25 cellular contexts compared by ENCODE assay signal in genomic region chr1:179958359-179958758, GRCh38. TPM values are rescaled to one million over a fixed set of nuclear protein-coding genes. Genes with fewer than 3 reads are reported as not detected.
DNase-seq lines count a peak whose midpoint lies in the region; ATAC-seq and TF ChIP-seq lines count a peak whose summit lies in the region.
"Had no signal": no experiment of that assay in that cellular context is flagged by ENCODE, and none has a peak within 500 bp of the region (broad histone marks: within the 10 kb centered on the region; RNA-seq: fewer than 3 reads in every experiment).

No MANE protein-coding gene starts in this region.

- TF ChIP-seq POLR2A in heart left ventricle (IDR thresholded peaks at IDR 0.05) (no peak), testis (IDR thresholded peaks at IDR 0.05) (no peak)

- H2AFZ ChIP-seq in hepatocyte: no peak overlapping the region
- H2AFZ ChIP-seq: GM23338 had no signal

- H3K79me2 ChIP-seq in hepatocyte: peaks cover 85% of the 10 kb centered on the region

- H3K27me3 ChIP-seq in left ventricle myocardium inferior (ENCODE audit: low read depth) (no peaks in the 10 kb centered on the region), heart left ventricle (no peaks in the 10 kb centered on the region), hepatocyte (no peaks in the 10 kb centered on the region), skeletal muscle tissue (ENCODE audit: control insufficient read depth in 3 of 3, insufficient read depth in 3 of 3, low read length in 3 of 3) (no peaks in the 10 kb centered on the region), testis (no peaks in the 10 kb centered on the region)
- H3K27me3 ChIP-seq: BLaER1, Peyer's patch had no signal

- 59 to 67% (median 63%) methylated on average over 3 of the region's 3 CpGs for WGBS in heart left ventricle, 4 donors
- 87% methylated on average over 3 of the region's 3 CpGs for WGBS in hepatocyte (ENCODE audit: low lambda C conversion rate, missing lambda C conversion rate)
- 87 to 91% methylated on average over 3 of the region's 3 CpGs for WGBS in testis, 2 donors

- intact Hi-C loops in left ventricle myocardium inferior (cut with micrococcal nuclease) (no loop called here), heart left ventricle (cut with DNase I) (loop anchor here in 4 of 10 donors (5.0 to 10.0 kb wide), 3 partner anchors 74 to 196 kb away; partner anchors contain the start of genes TOR1AIP1 (in 3 of the 4) and QSOX1 (in 1 of the 4)), testis (cut with DNase I; ENCODE audit: low total_unique reads) (loop anchor here (10.0 kb wide), 1 partner anchor 74 kb away; the partner anchor contains the start of gene TOR1AIP1)

- TF ChIP-seq CTCF in left ventricle myocardium inferior (IDR thresholded peaks at IDR 0.05; ENCODE audit: borderline replicate concordance) (no peak), heart left ventricle (IDR thresholded peaks at IDR 0.05) (no peak), hepatocyte (IDR thresholded peaks at IDR 0.05; ENCODE audit: poor library complexity) (no peak), testis (IDR thresholded peaks at IDR 0.05) (no peak)

- H3K4me3 ChIP-seq in left ventricle myocardium inferior (no peak overlapping the region), heart left ventricle (no peak overlapping the region), hepatocyte (no peak overlapping the region), skeletal muscle tissue (ENCODE audit: low read length in 3 of 3) (no peak overlapping the region), testis (no peak overlapping the region)
- H3K4me3 ChIP-seq: BLaER1, GM23338, Peyer's patch had no signal

- H3K9me3 ChIP-seq in left ventricle myocardium inferior (replicated peaks) (no peaks in the 10 kb centered on the region), heart left ventricle (no peaks in the 10 kb centered on the region), hepatocyte (ENCODE audit: low read depth) (no peaks in the 10 kb centered on the region), skeletal muscle tissue (ENCODE audit: control insufficient read depth in 3 of 3, low read length in 3 of 3) (no peaks in the 10 kb centered on the region), testis (no peaks in the 10 kb centered on the region)
- H3K9me3 ChIP-seq: Caco-2, Peyer's patch had no signal

- no peak for DNase-seq in left ventricle myocardium inferior
- no peak for DNase-seq in heart left ventricle
- DNase-seq in NCI-H69 (lab: John Stamatoyannopoulos, UW): peak; percentile 18
- no peak for DNase-seq in hepatocyte (ENCODE audit: low spot score)
- no peak for DNase-seq in KG1 (lab: John Stamatoyannopoulos, UW)
- no peak for DNase-seq in ecto neural progenitor cell (ENCODE audit: low spot score)
- DNase-seq in testis: no peak
- DNase-seq: Caco-2; CD4-positive, alpha-beta T cell; DMS153; H9; KBM-7; MM.1S; NCI-H2029 treated with DMSO at 0.1 percent for 48 hours; NCI-H2171 treated with DMSO at 0.1 percent for 48 hours; NCI-H345; NCI-H510A treated with DMSO at 0.1 percent for 48 hours; NCI-H774; OCI-M1; Peyer's patch; SHP77 treated with DMSO at 0.1 percent for 48 hours; SW 1271 had no signal

- no peaks in the 10 kb centered on the region for H3K9me2 ChIP-seq in hepatocyte (replicated peaks; ENCODE audit: insufficient read depth)

- H3K27ac ChIP-seq in left ventricle myocardium inferior (replicated peaks): peak overlapping the region; percentile 42
- peak overlapping the region in 1 of 12 donors; percentile 1 for H3K27ac ChIP-seq in heart left ventricle
- no peak overlapping the region for H3K27ac ChIP-seq in hepatocyte
- H3K27ac ChIP-seq in skeletal muscle tissue (ENCODE audit: low read depth, low read length): peak overlapping the region; percentile 62
- no peak overlapping the region for H3K27ac ChIP-seq in testis
- H3K27ac ChIP-seq: BLaER1, Peyer's patch had no signal

- peaks cover 38% of the 10 kb centered on the region for H4K20me1 ChIP-seq in hepatocyte (ENCODE audit: insufficient read depth, poor library complexity, severe bottlenecking)

- peak overlapping the region; percentile 92 for H3K4me2 ChIP-seq in hepatocyte
- H3K4me2 ChIP-seq: BLaER1, GM23338 had no signal

- H3K4me1 ChIP-seq in left ventricle myocardium inferior (peaks cover 54% of the 10 kb centered on the region), heart left ventricle (peaks cover 0 to 41% (median 31%) of the 10 kb centered on the region in 12 donors), hepatocyte (ENCODE audit: insufficient read depth) (peaks cover 14% of the 10 kb centered on the region), skeletal muscle tissue (ENCODE audit: control insufficient read depth in 3 of 3, insufficient read depth in 3 of 3, low read length in 3 of 3) (peaks cover 5 to 21% (median 18%) of the 10 kb centered on the region in 3 donors), testis (peaks cover 14% of the 10 kb centered on the region)

- H3K36me3 ChIP-seq in left ventricle myocardium inferior (no peaks in the 10 kb centered on the region), heart left ventricle (peaks cover 0 to 3% (median 0%) of the 10 kb centered on the region in 9 donors), hepatocyte (replicated peaks; ENCODE audit: insufficient read depth, low read depth) (no peaks in the 10 kb centered on the region), skeletal muscle tissue (ENCODE audit: control insufficient read depth in 3 of 3, insufficient read depth in 3 of 3, low read length in 3 of 3) (no peaks in the 10 kb centered on the region), testis (ENCODE audit: low read depth, missing control alignments) (no peaks in the 10 kb centered on the region)

- no peak for ATAC-seq in heart left ventricle
- ATAC-seq: GM23338 had no signal

- H3K9ac ChIP-seq in skeletal muscle tissue (ENCODE audit: low read depth in 1 of 3, low read length in 3 of 3): peak overlapping the region in 2 of 3 donors; percentile 8 to 34
- H3K9ac ChIP-seq: BLaER1 had no signal

RNA-seq across cellular contexts. Expression of gene CEP350, which starts 3.7 kb away (rescaled TPM):
- total RNA-seq in left ventricle myocardium inferior: 34.7 TPM
- total RNA-seq in heart left ventricle: 10 to 100 TPM; 29.9 to 65.3 (median 41.8) TPM
- polyA plus RNA-seq in heart left ventricle: 10 to 100 TPM in 1 of 2 donors, 1 to 10 TPM in 1; 7.8 to 10.1 TPM
- 68.5 and 72.6 TPM in 2 replicates for total RNA-seq in hepatocyte
- 19.0 and 20.4 TPM in 2 replicates for polyA plus RNA-seq in hepatocyte
- 71.5 TPM for total RNA-seq in skeletal muscle tissue
- 100 to 1,000 TPM; 104 to 177 TPM for total RNA-seq in testis
- polyA plus RNA-seq in testis (ENCODE audit: insufficient read depth, low read depth, low replicate concordance): 89.4 TPM

Comparison
In these comparisons a context has a peak if more than half of its experiments do, and no peak if none do; other contexts are left out.
1. H3K27ac ChIP-seq: peak in left ventricle myocardium inferior (single experiment) and skeletal muscle tissue (single experiment); none in hepatocyte (single experiment) and testis (0 of 2).